ENCODE assay signal across 25 cellular contexts in the genomic region with DNA sequence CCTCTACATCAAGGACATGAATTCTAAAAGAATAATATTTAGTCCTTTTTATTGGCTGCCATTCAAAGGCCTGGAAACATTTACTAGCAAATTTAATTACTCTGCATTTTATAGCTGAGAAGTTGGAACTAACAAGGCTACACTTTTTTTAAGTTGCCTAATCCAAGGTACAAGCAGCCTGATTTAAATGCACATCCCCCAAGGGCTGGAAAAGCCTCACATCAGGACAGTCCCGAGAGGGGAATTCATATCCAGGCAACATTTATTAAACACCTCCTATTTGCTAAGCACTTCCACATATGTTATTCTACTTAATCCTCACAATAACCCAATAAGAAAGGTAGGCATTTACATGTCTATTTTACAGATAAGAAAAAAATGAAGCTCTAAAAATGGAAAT.
DNase-seq lines count a peak whose midpoint lies in the region; ATAC-seq, FAIRE-seq and TF ChIP-seq lines count a peak whose summit lies in the region.
"Had no signal": no experiment of that assay in that cellular context is flagged by ENCODE, and none has a peak within 500 bp of the region (broad histone marks: within the 10 kb centered on the region; RNA-seq: fewer than 3 reads in every experiment).

No MANE protein-coding gene starts in this region.

- peak overlapping the region; percentile 69 for H3K27ac Mint-ChIP-seq in astrocyte (ENCODE audit: unreplicated experiment)
- H3K27ac Mint-ChIP-seq in activated T-helper 2 cell treated with anti-CD3 and anti-CD28 coated beads, Interferon-gamma antibody, Interleukin-2, Interleukin-4, amounts not matched to agents 10 μg/mL and 5 μg/mL and 100 μg/mL, durations not matched to agents 14 hours and 24 hours and 36 hours: no peak overlapping the region
- H3K27ac Mint-ChIP-seq: CD8-positive, alpha-beta T cell; HFFc6 had no signal

- no peak overlapping the region for H3K4me3 Mint-ChIP-seq in astrocyte (ENCODE audit: unreplicated experiment)
- H3K4me3 Mint-ChIP-seq in activated T-helper 2 cell treated with anti-CD3 and anti-CD28 coated beads, Interferon-gamma antibody, Interleukin-2, Interleukin-4, amounts not matched to agents 10 μg/mL and 5 μg/mL and 100 μg/mL, durations not matched to agents 14 hours and 24 hours and 36 hours (ENCODE audit: low read depth): no peak overlapping the region
- H3K4me3 Mint-ChIP-seq: CD8-positive, alpha-beta T cell; HFFc6 had no signal

- H2AFZ ChIP-seq in astrocyte (ENCODE audit: low read depth, low read length): no peak overlapping the region
- H2AFZ ChIP-seq: PC-9 had no signal

- no peaks in the 10 kb centered on the region for H4K20me1 ChIP-seq in astrocyte (ENCODE audit: insufficient read depth, low read length)

- H3K36me3 ChIP-seq in HUES48 (ENCODE audit: control insufficient read depth, insufficient read depth, low read length): no peaks in the 10 kb centered on the region
- no peaks in the 10 kb centered on the region for H3K36me3 ChIP-seq in astrocyte (ENCODE audit: insufficient read depth, low read length)
- H3K36me3 ChIP-seq in upper lobe of right lung: no peaks in the 10 kb centered on the region
- H3K36me3 ChIP-seq in ovary: no peaks in the 10 kb centered on the region
- H3K36me3 ChIP-seq: BLaER1 treated with 17β-estradiol and CSF1 and Interleukin-3, amounts not matched to agents 10 nM and 100 nM had no signal

- TF ChIP-seq CTCF in astrocyte (IDR thresholded peaks at IDR 0.05; ENCODE audit: insufficient read depth, low read depth, low read length): no peak
- no peak for TF ChIP-seq CTCF in upper lobe of right lung (IDR thresholded peaks at IDR 0.05)
- no peak for TF ChIP-seq CTCF in ovary (IDR thresholded peaks at IDR 0.05)

- TF ChIP-seq POLR2A in ovary (IDR thresholded peaks at IDR 0.05): no peak

- no peaks in the 10 kb centered on the region for H3K79me2 ChIP-seq in astrocyte (ENCODE audit: insufficient read depth, low read length)

- TF ChIP-seq EP300 in ovary (IDR thresholded peaks at IDR 0.05): no peak

- WGBS in ovary, 3 donors: 8 to 28% (median 23%) methylated on average over 1 of the region's 1 CpG

- H3K4me2 ChIP-seq in astrocyte (ENCODE audit: low read length): no peak overlapping the region
- H3K4me2 ChIP-seq: BLaER1 treated with 17β-estradiol and CSF1 and Interleukin-3, amounts not matched to agents 10 nM and 100 nM; PC-9 had no signal

- H3K27ac ChIP-seq in HUES48 (ENCODE audit: low read depth, low read length): peak overlapping the region; percentile 88
- H3K27ac ChIP-seq in astrocyte (ENCODE audit: low read depth, low read length): no peak overlapping the region
- H3K27ac ChIP-seq in upper lobe of right lung: no peak overlapping the region
- H3K27ac ChIP-seq in ovary: no peak overlapping the region
- H3K27ac ChIP-seq: PC-9, RWPE1 had no signal

- peaks cover 35% of the 10 kb centered on the region for H3K4me1 Mint-ChIP-seq in astrocyte (ENCODE audit: low read depth, unreplicated experiment)
- H3K4me1 Mint-ChIP-seq in activated T-helper 2 cell treated with anti-CD3 and anti-CD28 coated beads, Interferon-gamma antibody, Interleukin-2, Interleukin-4, amounts not matched to agents 10 μg/mL and 5 μg/mL and 100 μg/mL, durations not matched to agents 14 hours and 24 hours and 36 hours (ENCODE audit: low read depth): no peaks in the 10 kb centered on the region

- H3K27me3 Mint-ChIP-seq in astrocyte (ENCODE audit: low read depth, unreplicated experiment): no peaks in the 10 kb centered on the region
- H3K27me3 Mint-ChIP-seq in activated T-helper 2 cell treated with anti-CD3 and anti-CD28 coated beads, Interferon-gamma antibody, Interleukin-2, Interleukin-4, amounts not matched to agents 10 μg/mL and 5 μg/mL and 100 μg/mL, durations not matched to agents 14 hours and 24 hours and 36 hours (ENCODE audit: low read depth): no peaks in the 10 kb centered on the region

- DNase-seq in astrocyte (ENCODE audit: low read depth): no peak
- DNase-seq in left kidney (ENCODE audit: low read depth, low spot score): peak; percentile 2
- no peak for DNase-seq in activated T-helper 2 cell treated with anti-CD3 and anti-CD28 coated beads, Interferon-gamma antibody, Interleukin-2, Interleukin-4, amounts not matched to agents 10 μg/mL and 5 μg/mL and 100 μg/mL, durations not matched to agents 14 hours and 24 hours and 36 hours (ENCODE audit: low spot score)
- no peak for DNase-seq in upper lobe of right lung
- no peak for DNase-seq in ovary
- no peak for DNase-seq in activated CD4-positive, alpha-beta T cell treated with anti-CD3 and anti-CD28 coated beads for 4 hours
- DNase-seq: CD8-positive, alpha-beta T cell; DMS53; EL; GOT3; HFFc6; Kasumi-1; MM.1S; NCI-H1092 treated with DMSO at 0.1 percent for 48 hours; NCI-H146; NCI-H2029 treated with DMSO at 0.1 percent for 48 hours; NCI-H2171; NCI-H526; PC-9; SIG-M5 had no signal

- H3K9ac ChIP-seq in HUES48 (ENCODE audit: low read depth, low read length): no peak overlapping the region
- H3K9ac ChIP-seq in astrocyte (ENCODE audit: low read length): no peak overlapping the region
- H3K9ac ChIP-seq: BLaER1 treated with 17β-estradiol and CSF1 and Interleukin-3, amounts not matched to agents 10 nM and 100 nM had no signal

- H3K36me3 Mint-ChIP-seq in astrocyte (ENCODE audit: low read depth, unreplicated experiment): no peaks in the 10 kb centered on the region
- no peaks in the 10 kb centered on the region for H3K36me3 Mint-ChIP-seq in activated T-helper 2 cell treated with anti-CD3 and anti-CD28 coated beads, Interferon-gamma antibody, Interleukin-2, Interleukin-4, amounts not matched to agents 10 μg/mL and 5 μg/mL and 100 μg/mL, durations not matched to agents 14 hours and 24 hours and 36 hours (ENCODE audit: low read depth)
- H3K36me3 Mint-ChIP-seq: CD8-positive, alpha-beta T cell had no signal

- ATAC-seq in upper lobe of right lung: no peak
- ATAC-seq: CD8-positive, alpha-beta T cell had no signal

- intact Hi-C loops in activated T-helper 2 cell treated with anti-CD3 and anti-CD28 coated beads, Interferon-gamma antibody, Interleukin-2, Interleukin-4, amounts not matched to agents 10 μg/mL and 5 μg/mL and 100 μg/mL, durations not matched to agents 14 hours and 24 hours and 36 hours (cut with micrococcal nuclease): no loop called here
- intact Hi-C loops in upper lobe of right lung (cut with DNase I): no loop called here
- intact Hi-C loops in ovary (cut with DNase I): loop anchor here in 1 of 4 donors (5.0 kb wide), 1 partner anchor 810 kb away; no protein-coding TSS in a partner anchor

- peaks cover 14% of the 10 kb centered on the region for H3K27me3 ChIP-seq in HUES48 (ENCODE audit: control insufficient read depth, insufficient read depth, low read length)
- H3K27me3 ChIP-seq in astrocyte (ENCODE audit: insufficient read depth, low read length): no peaks in the 10 kb centered on the region
- no peaks in the 10 kb centered on the region for H3K27me3 ChIP-seq in upper lobe of right lung
- H3K27me3 ChIP-seq in ovary: no peaks in the 10 kb centered on the region

- peak; percentile 62 for FAIRE-seq in astrocyte (lab: Jason Lieb, UNC)
- FAIRE-seq: GM12892, GM18507 had no signal

- H3K9me3 ChIP-seq in HUES48 (ENCODE audit: control insufficient read depth, insufficient read depth, low read length): no peaks in the 10 kb centered on the region
- no peaks in the 10 kb centered on the region for H3K9me3 ChIP-seq in astrocyte (ENCODE audit: insufficient read depth, low read depth, low read length)
- H3K9me3 ChIP-seq in upper lobe of right lung: no peaks in the 10 kb centered on the region
- H3K9me3 ChIP-seq in ovary: no peaks in the 10 kb centered on the region

- H3K4me3 ChIP-seq in HUES48 (ENCODE audit: low read depth, low read length): peak overlapping the region; percentile 50
- H3K4me3 ChIP-seq in astrocyte (ENCODE audit: insufficient read depth, low read depth, low read length): no peak overlapping the region
- no peak overlapping the region for H3K4me3 ChIP-seq in upper lobe of right lung
- no peak overlapping the region for H3K4me3 ChIP-seq in ovary
- H3K4me3 ChIP-seq: BLaER1 treated with 17β-estradiol and CSF1 and Interleukin-3, amounts not matched to agents 10 nM and 100 nM; PC-9 had no signal

- H3K4me1 ChIP-seq in HUES48 (ENCODE audit: control insufficient read depth, insufficient read depth, low read length) (peaks cover 54% of the 10 kb centered on the region), astrocyte (ENCODE audit: insufficient read depth, low read length) (peaks cover 3% of the 10 kb centered on the region), upper lobe of right lung (no peaks in the 10 kb centered on the region), ovary (ENCODE audit: insufficient read depth) (peaks cover 5% of the 10 kb centered on the region)

- H3K9me3 Mint-ChIP-seq in astrocyte (ENCODE audit: unreplicated experiment): no peaks in the 10 kb centered on the region
- no peaks in the 10 kb centered on the region for H3K9me3 Mint-ChIP-seq in activated T-helper 2 cell treated with anti-CD3 and anti-CD28 coated beads, Interferon-gamma antibody, Interleukin-2, Interleukin-4, amounts not matched to agents 10 μg/mL and 5 μg/mL and 100 μg/mL, durations not matched to agents 14 hours and 24 hours and 36 hours
- H3K9me3 Mint-ChIP-seq: CD8-positive, alpha-beta T cell had no signal
